In genomic region chr1:35192853-35193664, GRCh38 we compare ENCODE assay signal across 8 cellular contexts. TPM values are rescaled to one million over a fixed set of nuclear protein-coding genes. Genes with fewer than 3 reads are reported as not detected.
DNase-seq lines count a peak whose midpoint lies in the region; ATAC-seq and TF ChIP-seq lines count a peak whose summit lies in the region.

SFPQ (minus strand) TSS chr1:35193145; CDS start chr1:35193049, 96 bp downstream.

- peak; percentile 85 for ATAC-seq in HG02884 (IDR thresholded peaks at IDR 0.05; ENCODE audit: unreplicated experiment)
- peak; percentile 95 to 96 for ATAC-seq in left cardiac atrium
- peak; percentile 97 for ATAC-seq in upper lobe of right lung

- H3K36me3 ChIP-seq in upper lobe of right lung: peaks cover 35% of the 10 kb centered on the region

- in situ Hi-C loops in GM13977 (cut with MboI; ENCODE audit: low pct_unique_long_range_greater_than_20kb, low sequenced_read_pairs, unreplicated experiment): no loop called here

- peak within 1 kb of the TSS; percentile 97 for H3K4me3 Mint-ChIP-seq in T-helper 1 cell treated with Interleukin-12 subunit alpha and Interleukin-12 subunit beta and Interleukin-4 antibody, amounts not matched to agents 30 μg/mL and 1 μg/mL, for 36 hours

- no peaks in the 10 kb centered on the region for H3K9me3 ChIP-seq in upper lobe of right lung

- H3K27me3 ChIP-seq in upper lobe of right lung: no peaks in the 10 kb centered on the region

- H3K4me3 ChIP-seq in upper lobe of right lung: peak within 1 kb of the TSS; percentile 97

- peaks cover 39% of the 10 kb centered on the region for H3K4me1 Mint-ChIP-seq in T-helper 1 cell treated with Interleukin-12 subunit alpha and Interleukin-12 subunit beta and Interleukin-4 antibody, amounts not matched to agents 30 μg/mL and 1 μg/mL, for 36 hours (ENCODE audit: low read depth)

- peaks cover 34% of the 10 kb centered on the region for H3K4me1 ChIP-seq in upper lobe of right lung

- DNase-seq in GM13977 (ENCODE audit: low spot score) (peak; percentile 99), NCI-H1694 (lab: John Stamatoyannopoulos, UW) (peak; percentile 97), amniotic stem cell (lab: John Stamatoyannopoulos, UW) (peak; percentile 94), left cardiac atrium (peak; percentile 95), posterior vena cava (ENCODE audit: low spot score) (peak; percentile 98), upper lobe of right lung (peak; percentile 95)

- H3K27me3 Mint-ChIP-seq in T-helper 1 cell treated with Interleukin-12 subunit alpha and Interleukin-12 subunit beta and Interleukin-4 antibody, amounts not matched to agents 30 μg/mL and 1 μg/mL, for 36 hours (ENCODE audit: low read depth): peaks cover 9% of the 10 kb centered on the region

- TF ChIP-seq CTCF in GM13977 (IDR thresholded peaks at IDR 0.05; ENCODE audit: extremely low read depth, insufficient read depth, missing control alignments) (no peak), upper lobe of right lung (IDR thresholded peaks at IDR 0.05) (no peak)

- no peaks in the 10 kb centered on the region for H3K9me3 Mint-ChIP-seq in T-helper 1 cell treated with Interleukin-12 subunit alpha and Interleukin-12 subunit beta and Interleukin-4 antibody, amounts not matched to agents 30 μg/mL and 1 μg/mL, for 36 hours

- intact Hi-C loops in left cardiac atrium (cut with DNase I) (loop anchor here in 1 of 2 donors (5.0 kb wide), 1 partner anchor 116 kb away; the partner anchor contains the start of gene ZMYM1), posterior vena cava (cut with DNase I) (no loop called here), upper lobe of right lung (cut with DNase I) (no loop called here)

- H3K27ac ChIP-seq in upper lobe of right lung: peak within 1 kb of the TSS; percentile 99

- H3K27ac Mint-ChIP-seq in T-helper 1 cell treated with Interleukin-12 subunit alpha and Interleukin-12 subunit beta and Interleukin-4 antibody, amounts not matched to agents 30 μg/mL and 1 μg/mL, for 36 hours: peak within 1 kb of the TSS; percentile 93

- H3K36me3 Mint-ChIP-seq in T-helper 1 cell treated with Interleukin-12 subunit alpha and Interleukin-12 subunit beta and Interleukin-4 antibody, amounts not matched to agents 30 μg/mL and 1 μg/mL, for 36 hours (ENCODE audit: low read depth): peaks cover 40% of the 10 kb centered on the region

RNA-seq across cellular contexts. Expression of gene SFPQ, which starts in this region (rescaled TPM):
- 100 to 1,000 TPM in 1 of 2 donors, 10 to 100 TPM in 1; 84.1 to 129 TPM for total RNA-seq in left cardiac atrium
- 100 to 1,000 TPM; 143 to 170 TPM for total RNA-seq in posterior vena cava
- 170 TPM for total RNA-seq in upper lobe of right lung

Comparison
In these comparisons a context has a peak if more than half of its experiments do, and no peak if none do; other contexts are left out.
1. Peak in every context shown above with its lines: DNase-seq, ATAC-seq, H3K4me3 ChIP-seq and H3K27ac ChIP-seq.